ENCODE assay signal across 29 cellular contexts in genomic region chr19:4154571-4155312, GRCh38. TPM values are rescaled to one million over a fixed set of nuclear protein-coding genes. Genes with fewer than 3 reads are reported as not detected.
"Had no signal": no experiment of that assay in that cellular context is flagged by ENCODE, and none has a peak within 500 bp of the region (broad histone marks: within the 10 kb centered on the region; RNA-seq: fewer than 3 reads in every experiment).

No MANE protein-coding gene starts in this region.

- H3K9me3 Mint-ChIP-seq: effector memory CD8-positive, alpha-beta T cell; immature natural killer cell; natural killer cell treated with Interleukin-12 subunit alpha and Interleukin-12 subunit beta and Interleukin-15 and Interleukin-18, amount 100 ng/mL, for 72 hours; neural progenitor cell; stimulated activated naive B cell treated with anti-CD40 and anti-IgM and Interleukin-4, amounts not matched to agents 10 μg/mL and 1 μg/mL and 100 μg/mL, for 72 hours; stimulated activated naive CD8-positive, alpha-beta T cell treated with anti-CD3 and anti-CD28 coated beads, Interleukin-15, amount 100 ng/mL, for 72 hours had no signal

- H3K27ac Mint-ChIP-seq: effector memory CD8-positive, alpha-beta T cell; immature natural killer cell; natural killer cell treated with Interleukin-12 subunit alpha and Interleukin-12 subunit beta and Interleukin-15 and Interleukin-18, amount 100 ng/mL, for 72 hours; neural progenitor cell; stimulated activated naive B cell treated with anti-CD40 and anti-IgM and Interleukin-4, amounts not matched to agents 10 μg/mL and 1 μg/mL and 100 μg/mL, for 72 hours; stimulated activated naive CD8-positive, alpha-beta T cell treated with anti-CD3 and anti-CD28 coated beads, Interleukin-15, amount 100 ng/mL, for 72 hours had no signal

- H3K4me2 ChIP-seq: neural progenitor cell had no signal

- H3K36me3 Mint-ChIP-seq: immature natural killer cell; natural killer cell treated with Interleukin-12 subunit alpha and Interleukin-12 subunit beta and Interleukin-15 and Interleukin-18, amount 100 ng/mL, for 72 hours; neural progenitor cell; stimulated activated naive B cell treated with anti-CD40 and anti-IgM and Interleukin-4, amounts not matched to agents 10 μg/mL and 1 μg/mL and 100 μg/mL, for 72 hours had no signal

- H2AFZ ChIP-seq: neural progenitor cell, parathyroid adenoma had no signal

- ATAC-seq: effector memory CD8-positive, alpha-beta T cell; gastrocnemius medialis; natural killer cell treated with Interleukin-12 subunit alpha and Interleukin-12 subunit beta and Interleukin-15 and Interleukin-18, amount 100 ng/mL, for 72 hours; psoas muscle; sciatic nerve; stimulated activated naive B cell treated with anti-CD40 and anti-IgM and Interleukin-4, amounts not matched to agents 10 μg/mL and 1 μg/mL and 100 μg/mL, for 72 hours; stimulated activated naive CD8-positive, alpha-beta T cell treated with anti-CD3 and anti-CD28 coated beads, Interleukin-15, amount 100 ng/mL, for 72 hours had no signal

- FAIRE-seq: keratinocyte had no signal

- H3K9ac ChIP-seq: neural progenitor cell, parathyroid adenoma had no signal

- H3K27ac ChIP-seq: epithelial cell of prostate, esophagus muscularis mucosa, gastrocnemius medialis, left ventricle myocardium inferior, neural progenitor cell, parathyroid adenoma, psoas muscle, spleen, thoracic aorta, transverse colon had no signal

- DNase-seq: effector memory CD8-positive, alpha-beta T cell; gastrocnemius medialis; immature natural killer cell; left ventricle myocardium inferior; mesenchymal stem cell; midbrain; occipital lobe; psoas muscle; retina; spleen; stimulated activated CD4-positive, alpha-beta T cell treated with anti-CD3 and anti-CD28 coated beads, Interleukin-15, amount 100 ng/mL, for 24 hours; stimulated activated CD4-positive, alpha-beta T cell treated with anti-CD3 and anti-CD28 coated beads, Interleukin-2, amount 100 ng/mL, for 24 hours; stimulated activated CD4-positive, alpha-beta T cell treated with anti-CD3 and anti-CD28 coated beads, Interleukin-4, amount 100 ng/mL, for 4 hours; stimulated activated naive B cell treated with anti-CD40 and anti-IgM and Interleukin-4, amounts not matched to agents 10 μg/mL and 1 μg/mL and 100 μg/mL, for 72 hours; stimulated activated naive CD8-positive, alpha-beta T cell treated with anti-CD3 and anti-CD28 coated beads, Interleukin-15, amount 100 ng/mL, for 72 hours; transverse colon had no signal

- H3K4me1 Mint-ChIP-seq: neural progenitor cell had no signal

- H3K4me3 ChIP-seq: esophagus muscularis mucosa, gastrocnemius medialis, left ventricle myocardium inferior, lung, neural progenitor cell, psoas muscle, spleen, thoracic aorta, transverse colon had no signal

- H3K9me3 ChIP-seq: esophagus muscularis mucosa, gastrocnemius medialis, left ventricle myocardium inferior, psoas muscle, spleen, thoracic aorta, transverse colon had no signal

- H3K4me3 Mint-ChIP-seq: effector memory CD8-positive, alpha-beta T cell; immature natural killer cell; natural killer cell treated with Interleukin-12 subunit alpha and Interleukin-12 subunit beta and Interleukin-15 and Interleukin-18, amount 100 ng/mL, for 72 hours; neural progenitor cell; stimulated activated naive B cell treated with anti-CD40 and anti-IgM and Interleukin-4, amounts not matched to agents 10 μg/mL and 1 μg/mL and 100 μg/mL, for 72 hours; stimulated activated naive CD8-positive, alpha-beta T cell treated with anti-CD3 and anti-CD28 coated beads, Interleukin-15, amount 100 ng/mL, for 72 hours had no signal

- H3K4me1 ChIP-seq: esophagus muscularis mucosa, gastrocnemius medialis, left ventricle myocardium inferior, neural progenitor cell, parathyroid adenoma, psoas muscle had no signal

- H3K27me3 Mint-ChIP-seq: natural killer cell treated with Interleukin-12 subunit alpha and Interleukin-12 subunit beta and Interleukin-15 and Interleukin-18, amount 100 ng/mL, for 72 hours had no signal

- H3K79me2 ChIP-seq: parathyroid adenoma had no signal

- H3K27me3 ChIP-seq: neural progenitor cell had no signal

- H3K36me3 ChIP-seq: esophagus muscularis mucosa, gastrocnemius medialis, left ventricle myocardium inferior, neural progenitor cell, spleen, thoracic aorta, transverse colon had no signal

RNA-seq across cellular contexts. Expression of gene CREB3L3, which starts 1.3 kb away (rescaled TPM):
- total RNA-seq: esophagus muscularis mucosa; fibroblast of villous mesenchyme; left ventricle myocardium inferior; lung; natural killer cell treated with Interleukin-12 subunit alpha and Interleukin-12 subunit beta and Interleukin-15 and Interleukin-18, amount 100 ng/mL, for 72 hours; occipital lobe; psoas muscle; sciatic nerve; skeletal muscle tissue; subcutaneous adipose tissue; thoracic aorta; ureter had no signal
- polyA plus RNA-seq: immature natural killer cell, keratinocyte had no signal

RNA-seq across cellular contexts. Expression of gene ANKRD24, which starts 27.7 kb away (rescaled TPM):
- total RNA-seq: skeletal muscle tissue had no signal
